14 cellular contexts compared by ENCODE assay signal in genomic region chr1:117555806-117556205, GRCh38. TPM values are rescaled to one million over a fixed set of nuclear protein-coding genes. Genes with fewer than 3 reads are reported as not detected.
DNase-seq lines count a peak whose midpoint lies in the region; TF ChIP-seq lines count a peak whose summit lies in the region.
"Had no signal": no experiment of that assay in that cellular context is flagged by ENCODE, and none has a peak within 500 bp of the region (broad histone marks: within the 10 kb centered on the region; RNA-seq: fewer than 3 reads in every experiment).

No MANE protein-coding gene starts in this region.

- H3K79me2 ChIP-seq in Karpas-422 (ENCODE audit: low read length): no peaks in the 10 kb centered on the region

- no peaks in the 10 kb centered on the region for H3K36me3 ChIP-seq in Karpas-422 (ENCODE audit: insufficient read depth, low read length)
- H3K36me3 ChIP-seq: BE2C had no signal

- no peaks in the 10 kb centered on the region for H3K9me3 ChIP-seq in Karpas-422 (ENCODE audit: low read length)
- H3K9me3 ChIP-seq: A549, BE2C had no signal

- no peak overlapping the region for H3K27ac ChIP-seq in Karpas-422 (ENCODE audit: low read length)
- H3K27ac ChIP-seq: A549, C4-2B had no signal

- no peak overlapping the region for H3K4me3 ChIP-seq in Karpas-422 (ENCODE audit: low read length)
- H3K4me3 ChIP-seq: A549, GM23338 had no signal

- H3K27me3 Mint-ChIP-seq in glutamatergic neuron (ENCODE audit: unreplicated experiment): no peaks in the 10 kb centered on the region

- H3K4me1 Mint-ChIP-seq in glutamatergic neuron (ENCODE audit: low read depth, unreplicated experiment): no peaks in the 10 kb centered on the region
- H3K4me1 Mint-ChIP-seq: GM23338 had no signal

- TF ChIP-seq CTCF in glutamatergic neuron (IDR thresholded peaks at IDR 0.05; ENCODE audit: partially characterized antibody, unreplicated experiment): no peak

- H3K4me2 ChIP-seq in Karpas-422 (ENCODE audit: low read depth, low read length, poor library complexity, severe bottlenecking): peak overlapping the region; percentile 42
- H3K4me2 ChIP-seq: A549, GM23338 had no signal

- H3K36me3 Mint-ChIP-seq in glutamatergic neuron (ENCODE audit: unreplicated experiment): peaks cover 10% of the 10 kb centered on the region

- no peaks in the 10 kb centered on the region for H3K9me2 ChIP-seq in Karpas-422 (replicated peaks; ENCODE audit: insufficient read depth, low read length)

- no peaks in the 10 kb centered on the region for H4K20me1 ChIP-seq in Karpas-422 (ENCODE audit: insufficient read depth, low read depth, low read length)

- H3K27ac Mint-ChIP-seq in glutamatergic neuron (ENCODE audit: unreplicated experiment): no peak overlapping the region
- H3K27ac Mint-ChIP-seq: CD8-positive, alpha-beta T cell; GM23338 had no signal

- DNase-seq in G401 (ENCODE audit: low spot score) (peak; percentile 96), Karpas-422 (peak; percentile 66), cerebellar cortex (ENCODE audit: low spot score) (peak; percentile 94), retina (peak; percentile 35), SKM-1 treated with dmso at 0.1 percent for 144 hours (lab: John Stamatoyannopoulos, UW; ENCODE audit: unreplicated experiment) (no peak), glutamatergic neuron (no peak)
- DNase-seq: BE2C; CD8-positive, alpha-beta T cell; COR-L47; DMS53; H7 had no signal

- H3K4me1 ChIP-seq in Karpas-422 (ENCODE audit: low read length): peaks cover 17% of the 10 kb centered on the region
- H3K4me1 ChIP-seq: A549, BE2C had no signal

- H2AFZ ChIP-seq in Karpas-422 (ENCODE audit: low read length): no peak overlapping the region
- H2AFZ ChIP-seq: GM23338 had no signal

- H3K9me3 Mint-ChIP-seq in glutamatergic neuron (ENCODE audit: unreplicated experiment): peaks cover 6% of the 10 kb centered on the region

- H3K9ac ChIP-seq in Karpas-422 (ENCODE audit: low read length): no peak overlapping the region

- H3K27me3 ChIP-seq in Karpas-422 (ENCODE audit: low read length): no peaks in the 10 kb centered on the region
- H3K27me3 ChIP-seq: BE2C had no signal

- in situ Hi-C loops in G401 (cut with HindIII; ENCODE audit: low sequenced_read_pairs): no loop called here

- H3K4me3 Mint-ChIP-seq in glutamatergic neuron (ENCODE audit: unreplicated experiment): no peak overlapping the region
- H3K4me3 Mint-ChIP-seq: CD8-positive, alpha-beta T cell; GM23338 had no signal

RNA-seq across cellular contexts. Expression of gene TENT5C, which starts 50.0 kb away (rescaled TPM):
- total RNA-seq in G401 (2014; rRNA removed; shearing (Covaris generic)): 0.25 and 0.85 TPM in 2 replicates
- total RNA-seq in Karpas-422 (2014; rRNA removed; shearing (Covaris generic); ENCODE audit: low replicate concordance): 0.14 and 0.60 TPM in 2 replicates
- total RNA-seq in glutamatergic neuron (ENCODE audit: unreplicated experiment): 0.27 TPM

Comparison
In these comparisons a context has a peak if more than half of its experiments do, and no peak if none do; other contexts are left out.
1. DNase-seq: peak in G401 (single experiment), Karpas-422 (single experiment), cerebellar cortex (single experiment) and retina (single experiment); none in SKM-1 treated with dmso at 0.1 percent for 144 hours (single experiment) and glutamatergic neuron (single experiment).